Comparison of ENCODE assay signal across 8 cellular contexts in the genomic region with DNA sequence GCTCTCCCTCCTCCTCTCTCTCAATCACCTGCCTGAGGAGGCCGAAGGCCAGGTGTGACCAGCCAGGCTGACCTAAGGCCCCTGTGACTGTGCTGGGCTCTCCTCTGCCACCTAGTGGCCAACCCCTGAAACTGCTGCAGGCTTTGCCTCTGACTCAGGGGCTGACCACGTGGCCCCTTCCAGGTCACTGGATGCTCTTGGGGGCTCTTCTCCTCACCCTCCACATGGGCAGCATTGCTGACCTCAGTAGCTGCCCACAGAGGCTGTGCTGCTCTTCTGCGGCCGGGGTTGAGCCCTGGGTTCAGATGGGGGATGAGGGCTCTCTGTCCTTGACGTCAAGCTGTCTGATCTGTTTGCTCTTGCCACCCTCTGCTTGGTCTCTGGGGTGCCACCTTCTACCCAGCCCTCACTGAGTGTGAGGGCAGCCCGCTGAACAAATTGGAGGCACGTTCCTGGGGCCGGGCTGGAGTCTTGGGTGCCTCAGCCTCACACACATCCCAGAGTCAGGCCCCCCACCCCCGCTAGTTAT.
DNase-seq lines count a peak whose midpoint lies in the region; FAIRE-seq and TF ChIP-seq lines count a peak whose summit lies in the region.

No MANE protein-coding gene starts in this region.

- peak; percentile 100 for TF ChIP-seq CTCF in fibroblast of the aortic adventitia (IDR thresholded peaks at IDR 0.05; ENCODE audit: insufficient read depth, low read length)
- peak; percentile 89 for TF ChIP-seq CTCF in neutrophil (IDR thresholded peaks at IDR 0.05)
- peak; percentile 70 to 93 (median 89) for TF ChIP-seq CTCF in vagina (IDR thresholded peaks at IDR 0.05)

- H3K36me3 ChIP-seq in neutrophil (no peaks in the 10 kb centered on the region), vagina (no peaks in the 10 kb centered on the region)

- FAIRE-seq in H54 (lab: Jason Lieb, UNC) = no peak

- H3K4me1 ChIP-seq in neutrophil (ENCODE audit: control insufficient read depth in 1 of 2, insufficient read depth in 1 of 2, low read depth in 1 of 2, low read length in 1 of 2) (no peaks in the 10 kb centered on the region), vagina (peaks cover 15% of the 10 kb centered on the region)

- H3K27me3 ChIP-seq in neutrophil (peaks cover 20% of the 10 kb centered on the region), vagina (no peaks in the 10 kb centered on the region)

- no peak overlapping the region for H3K27ac ChIP-seq in neutrophil
- no peak overlapping the region for H3K27ac ChIP-seq in vagina

- H3K9me3 ChIP-seq in neutrophil (no peaks in the 10 kb centered on the region), vagina (peaks cover 3% of the 10 kb centered on the region)

- DNase-seq in DMS53 treated with DMSO at 0.1 percent for 48 hours (lab: John Stamatoyannopoulos, UW; ENCODE audit: unreplicated experiment) (peak; percentile 17), H54 (ENCODE audit: insufficient read length, low spot score) (peak; percentile 63), NCI-H345 (lab: John Stamatoyannopoulos, UW) (peak; percentile 19), activated T-cell treated with anti-CD3 and anti-CD28 coated beads for 24 hours (ENCODE audit: low read depth) (peak; percentile 33), fibroblast of the aortic adventitia (ENCODE audit: low read depth) (peak; percentile 74), vagina (ENCODE audit: extremely low spot score in 2 of 2) (no peak), NCI-H2107 treated with DMSO at 0.1 percent for 48 hours (lab: John Stamatoyannopoulos, UW; ENCODE audit: unreplicated experiment) (no peak)

- no peak overlapping the region for H3K4me3 ChIP-seq in fibroblast of the aortic adventitia (ENCODE audit: low read depth, low read length)
- no peak overlapping the region for H3K4me3 ChIP-seq in neutrophil (ENCODE audit: low read depth in 1 of 2, low read length in 1 of 2)
- no peak overlapping the region for H3K4me3 ChIP-seq in vagina

- TF ChIP-seq POLR2A in H54 (IDR thresholded peaks at IDR 0.05; ENCODE audit: low read depth, low read length) (no peak), vagina (IDR thresholded peaks at IDR 0.05) (no peak)

- intact Hi-C loops in vagina (cut with DNase I) = no loop called here

Comparison
In these comparisons a context has a peak if more than half of its experiments do, and no peak if none do; other contexts are left out.
1. DNase-seq: peak in DMS53 treated with DMSO at 0.1 percent for 48 hours (single experiment), H54 (single experiment), NCI-H345 (single experiment), activated T-cell treated with anti-CD3 and anti-CD28 coated beads for 24 hours (single experiment) and fibroblast of the aortic adventitia (single experiment); none in vagina (0 of 2) and NCI-H2107 treated with DMSO at 0.1 percent for 48 hours (single experiment).
2. Peak in every context shown above with its lines, with median percentiles within 50 percentile points of each other: CTCF ChIP-seq.